ENCODE assay signal across 9 cellular contexts in genomic region chr2:195659114-195659513, GRCh38. TPM values are rescaled to one million over a fixed set of nuclear protein-coding genes. Genes with fewer than 3 reads are reported as not detected.
DNase-seq lines count a peak whose midpoint lies in the region; ATAC-seq, FAIRE-seq and TF ChIP-seq lines count a peak whose summit lies in the region.
"Had no signal": no experiment of that assay in that cellular context is flagged by ENCODE, and none has a peak within 500 bp of the region (broad histone marks: within the 10 kb centered on the region; RNA-seq: fewer than 3 reads in every experiment).

No MANE protein-coding gene starts in this region.

- H3K4me3 ChIP-seq in endothelial cell of umbilical vein (replicated peaks in 1 of 3; ENCODE audit: insufficient read depth in 1 of 3, low read depth in 1 of 3, low read length in 3 of 3) (peak overlapping the region in 1 of 3 experiments; percentile 71), skeletal muscle cell (ENCODE audit: low read depth, low read length) (peak overlapping the region; percentile 88)

- H3K36me3 Mint-ChIP-seq in activated T-cell treated with anti-CD3 and anti-CD28 coated beads, Interleukin-2, amount 50 U/mL, for 4 hours (ENCODE audit: insufficient read depth) = peaks cover 5% of the 10 kb centered on the region

- no peak for DNase-seq in activated T-cell treated with anti-CD3 and anti-CD28 coated beads, Interleukin-2, amount 50 U/mL, for 4 hours
- no peak for DNase-seq in activated T-cell treated with anti-CD3 and anti-CD28 coated beads, Interleukin-2, amount 50 U/mL, for 48 hours
- DNase-seq in SKM-1 (lab: John Stamatoyannopoulos, UW; ENCODE audit: unreplicated experiment) = peak; percentile 44
- peak; percentile 8 for DNase-seq in endothelial cell of umbilical vein (ENCODE audit: low read depth, low spot score)
- no peak for DNase-seq in skeletal muscle cell (ENCODE audit: low read depth)
- DNase-seq in occipital lobe (lab: John Stamatoyannopoulos, UW) = no peak

- BruUV-seq in endothelial cell of umbilical vein (replicated peaks; lab: Mats Ljungman, UMichigan) = no TSS peak

- peak overlapping the region; percentile 26 for H3K27ac ChIP-seq in endothelial cell of umbilical vein (ENCODE audit: insufficient read depth, low read depth, low read length)

- peak overlapping the region; percentile 97 for H3K4me2 ChIP-seq in endothelial cell of umbilical vein (ENCODE audit: insufficient read depth, low read length)

- dilution Hi-C loops in endothelial cell of umbilical vein (cut with MboI; ENCODE audit: extremely low pct_ligation_motif_present, low sequenced_read_pairs) = no loop called here

- H3K27me3 ChIP-seq in endothelial cell of umbilical vein (ENCODE audit: control insufficient read depth in 2 of 2, insufficient read depth in 2 of 2, low read length in 2 of 2) = no peaks in the 10 kb centered on the region

- H3K4me3 Mint-ChIP-seq in activated T-cell treated with anti-CD3 and anti-CD28 coated beads, Interleukin-2, amount 50 U/mL, for 4 hours = peak overlapping the region; percentile 98

- H3K9me3 ChIP-seq in endothelial cell of umbilical vein (replicated peaks; ENCODE audit: control insufficient read depth, insufficient read depth, low read length) = no peaks in the 10 kb centered on the region

- peaks cover 44% of the 10 kb centered on the region for H3K79me2 ChIP-seq in endothelial cell of umbilical vein (ENCODE audit: control insufficient read depth, insufficient read depth, low read length)

- peak overlapping the region; percentile 99 for H3K9ac ChIP-seq in endothelial cell of umbilical vein (replicated peaks; ENCODE audit: extremely low read depth, insufficient read depth, low read length)

- no peaks in the 10 kb centered on the region for H3K36me3 ChIP-seq in endothelial cell of umbilical vein (ENCODE audit: control insufficient read depth in 2 of 2, extremely low read depth in 1 of 2, insufficient read depth in 2 of 2, low read length in 2 of 2)

- H3K27me3 Mint-ChIP-seq in activated T-cell treated with anti-CD3 and anti-CD28 coated beads, Interleukin-2, amount 50 U/mL, for 4 hours (ENCODE audit: low read depth) = no peaks in the 10 kb centered on the region

- POLR2A ChIA-PET in endothelial cell of umbilical vein (lab: Charles Lee) = no interaction called here

- TF ChIP-seq POLR2A in endothelial cell of umbilical vein (IDR thresholded peaks at IDR 0.05; ENCODE audit: low read depth, low read length) = no peak

- intact Hi-C loops in endothelial cell of umbilical vein (cut with micrococcal nuclease) = loop anchor here (5.0 to 10.0 kb wide), 2 partner anchors 297 to 946 kb away; no protein-coding TSS in a partner anchor

- H2AFZ ChIP-seq in endothelial cell of umbilical vein (ENCODE audit: low read depth, low read length) = no peak overlapping the region

- no peak for ATAC-seq in activated T-cell treated with anti-CD3 and anti-CD28 coated beads, Interleukin-2, amount 50 U/mL, for 4 hours
- ATAC-seq in GM18861 (IDR thresholded peaks at IDR 0.05; ENCODE audit: unreplicated experiment) (no peak), HG03342 (IDR thresholded peaks at IDR 0.05; ENCODE audit: unreplicated experiment) (no peak)

- peaks cover 26% of the 10 kb centered on the region for H3K4me1 ChIP-seq in endothelial cell of umbilical vein (ENCODE audit: control insufficient read depth, extremely low read depth, insufficient read depth, low read length)

- no peak for TF ChIP-seq CTCF in endothelial cell of umbilical vein (IDR thresholded peaks at IDR 0.05; ENCODE audit: extremely low read depth in 1 of 2, insufficient read depth in 1 of 2, low read depth in 1 of 2, low read length in 2 of 2)

- no peaks in the 10 kb centered on the region for H3K9me1 ChIP-seq in endothelial cell of umbilical vein (replicated peaks; ENCODE audit: control insufficient read depth, extremely low read depth, insufficient read depth, low read length)

- FAIRE-seq in endothelial cell of umbilical vein (lab: Jason Lieb, UNC) = no peak
- FAIRE-seq: colon had no signal

- no peaks in the 10 kb centered on the region for H3K9me3 Mint-ChIP-seq in activated T-cell treated with anti-CD3 and anti-CD28 coated beads, Interleukin-2, amount 50 U/mL, for 4 hours

- CTCF ChIA-PET in endothelial cell of umbilical vein (lab: Charles Lee) = interaction anchor here (1.1 to 2.3 kb wide), 5 partner anchors 8 to 159 kb away, joined by 3 to 67 read pairs (median 19); no protein-coding TSS in a partner anchor

- H3K4me1 Mint-ChIP-seq in activated T-cell treated with anti-CD3 and anti-CD28 coated beads, Interleukin-2, amount 50 U/mL, for 4 hours (ENCODE audit: low read depth) = peaks cover 41% of the 10 kb centered on the region

- H4K20me1 ChIP-seq in endothelial cell of umbilical vein (replicated peaks; ENCODE audit: control insufficient read depth, extremely low read depth, insufficient read depth, low read length) = peaks cover 4% of the 10 kb centered on the region

TF ChIP-seq in endothelial cell of umbilical vein, 7 proteins besides CTCF, POLR2A, EP300 and RAD21:
- TF ChIP-seq JUN (IDR thresholded peaks at IDR 0.05; ENCODE audit: borderline replicate concordance, insufficient read depth, insufficient read length, low read depth) (no peak), GATA2 (IDR thresholded peaks at IDR 0.05; ENCODE audit: insufficient read depth, insufficient read length, low read depth, low read length) (peak; percentile 51)

RNA-seq across cellular contexts. Expression of gene SLC39A10, which starts 2.1 kb away (rescaled TPM):
- 10 to 100 TPM; 17.1 to 21.2 (median 17.8) TPM for total RNA-seq in activated T-cell treated with anti-CD3 and anti-CD28 coated beads, Interleukin-2, amount 50 U/mL, for 4 hours
- 39.9 and 47.4 TPM in 2 replicates for total RNA-seq in endothelial cell of umbilical vein
- polyA plus RNA-seq in endothelial cell of umbilical vein = 8.9 and 11.4 TPM in 2 replicates
- polyA plus RNA-seq in endothelial cell of umbilical vein (2011; cell fraction: cytosol; rRNA removed) = 7.1 and 8.5 TPM in 2 replicates
- 15.4 and 18.9 TPM in 2 replicates for polyA plus RNA-seq in endothelial cell of umbilical vein (2011; cell fraction: nucleus; rRNA removed)
- polyA plus RNA-seq in endothelial cell of umbilical vein (2012) = 28.4 and 29.3 TPM in 2 replicates
- polyA minus RNA-seq in endothelial cell of umbilical vein = 47.7 and 52.3 TPM in 2 replicates
- 70.2 TPM for polyA minus RNA-seq in endothelial cell of umbilical vein (2011; cell fraction: cytosol; rRNA and poly(A)+ RNA removed)
- 28.7 and 42.1 TPM in 2 replicates for polyA minus RNA-seq in endothelial cell of umbilical vein (2011; cell fraction: nucleus; rRNA and poly(A)+ RNA removed)
- total RNA-seq in occipital lobe = 154 TPM

Comparison
In these comparisons a context has a peak if more than half of its experiments do, and no peak if none do; other contexts are left out.
1. DNase-seq: peak in SKM-1 (single experiment) and endothelial cell of umbilical vein (single experiment); none in activated T-cell treated with anti-CD3 and anti-CD28 coated beads, Interleukin-2, amount 50 U/mL, for 4 hours (single experiment), activated T-cell treated with anti-CD3 and anti-CD28 coated beads, Interleukin-2, amount 50 U/mL, for 48 hours (0 of 2), skeletal muscle cell (single experiment) and occipital lobe (single experiment).